Comparison of ENCODE assay signal across 20 cellular contexts in genomic region chr6:8268606-8269005, GRCh38.
"Had no signal": no experiment of that assay in that cellular context is flagged by ENCODE, and none has a peak within 500 bp of the region (broad histone marks: within the 10 kb centered on the region; RNA-seq: fewer than 3 reads in every experiment).

No MANE protein-coding gene starts in this region.

- H3K36me3 Mint-ChIP-seq: natural killer cell had no signal

- H3K4me3 Mint-ChIP-seq: endodermal cell, natural killer cell, neural crest cell had no signal

- H3K79me2 ChIP-seq: hepatocyte had no signal

- H3K27ac Mint-ChIP-seq: endodermal cell, natural killer cell had no signal

- H3K9me3 ChIP-seq: left ventricle myocardium inferior had no signal

- H3K9me3 Mint-ChIP-seq: endodermal cell had no signal

- H2AFZ ChIP-seq: hepatocyte had no signal

- DNase-seq: effector CD4-positive, alpha-beta T cell; endodermal cell; erythroblast; foreskin melanocyte; head of caudate nucleus; kidney; left cardiac atrium; left ventricle myocardium inferior; mesendoderm; natural killer cell; posterior cingulate gyrus; small intestine; stimulated activated CD4-positive, alpha-beta T cell treated with anti-CD3 and anti-CD28 coated beads, Interleukin-2, amount 100 ng/mL, for 48 hours; stimulated activated naive CD4-positive, alpha-beta T cell treated with Interleukin-2 at 50 U/mL for 16 hours; trophoblast cell had no signal

- ATAC-seq: left cardiac atrium, natural killer cell had no signal

- H3K36me3 ChIP-seq: left ventricle myocardium inferior, right atrium auricular region had no signal

- H3K27me3 ChIP-seq: hepatocyte, right atrium auricular region had no signal

- H3K4me3 ChIP-seq: coronary artery, hepatocyte, left ventricle myocardium inferior, lung, right atrium auricular region had no signal

- H3K4me1 Mint-ChIP-seq: endodermal cell, natural killer cell had no signal

- H3K4me2 ChIP-seq: hepatocyte had no signal

- H3K27ac ChIP-seq: coronary artery, hepatocyte, left ventricle myocardium inferior, right atrium auricular region had no signal

- H3K4me1 ChIP-seq: left ventricle myocardium inferior, right atrium auricular region had no signal
